10 cellular contexts compared by ENCODE assay signal in the genomic region with DNA sequence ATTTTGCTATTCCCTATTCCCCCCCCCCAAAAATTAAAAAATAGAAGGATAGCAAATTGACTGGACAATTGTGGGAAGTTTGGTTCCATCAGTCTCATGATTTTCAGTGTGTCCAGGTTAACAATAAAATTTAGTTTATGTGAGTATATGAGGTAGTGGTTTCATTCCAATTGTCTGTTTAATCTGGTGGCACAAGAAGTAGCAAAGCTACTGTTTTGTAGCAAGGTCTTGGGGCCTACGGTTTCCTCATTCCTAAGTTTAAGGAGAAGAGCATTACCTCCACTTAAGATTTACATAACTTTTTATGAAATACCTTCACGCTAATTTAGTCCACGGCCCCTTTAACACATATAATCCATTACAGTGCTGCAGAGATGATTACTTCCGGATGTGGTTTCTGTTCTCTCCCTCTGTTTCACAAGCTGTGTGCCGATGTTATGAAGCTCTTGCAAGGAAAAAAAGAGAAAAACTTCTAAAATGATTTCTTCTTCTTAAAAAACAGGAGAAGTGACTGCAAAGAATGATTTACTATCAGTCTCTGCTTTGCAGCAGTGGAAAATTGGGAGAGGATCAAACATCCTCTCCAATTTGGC. TPM values are rescaled to one million over a fixed set of nuclear protein-coding genes. Genes with fewer than 3 reads are reported as not detected.
A peak's percentile ranks its signal among the peaks of the same experiment; 100 is the strongest.
DNase-seq lines count a peak whose midpoint lies in the region; ATAC-seq, FAIRE-seq and TF ChIP-seq lines count a peak whose summit lies in the region.
"Had no signal": no experiment of that assay in that cellular context is flagged by ENCODE, and none has a peak within 500 bp of the region (broad histone marks: within the 10 kb centered on the region; RNA-seq: fewer than 3 reads in every experiment).

No MANE protein-coding gene starts in this region.

- H3K9me2 ChIP-seq in GM23338 (ENCODE audit: insufficient read depth), result no peaks in the 10 kb centered on the region

- no peaks in the 10 kb centered on the region for H3K9me3 Mint-ChIP-seq in CD4-positive, CD25-positive, alpha-beta regulatory T cell
- H3K9me3 Mint-ChIP-seq in GM23338, result no peaks in the 10 kb centered on the region
- no peaks in the 10 kb centered on the region for H3K9me3 Mint-ChIP-seq in Caco-2 (ENCODE audit: unreplicated experiment)

- intact Hi-C loops in Caco-2 (cut with micrococcal nuclease; ENCODE audit: unreplicated experiment), result no loop called here

- POLR2A ChIA-PET in Caco-2 (lab: Charles Lee), result no interaction called here

- H3K27ac Mint-ChIP-seq in CD4-positive, CD25-positive, alpha-beta regulatory T cell, result peak overlapping the region; percentile 33 to 63 (median 38)
- no peak overlapping the region for H3K27ac Mint-ChIP-seq in GM23338
- no peak overlapping the region for H3K27ac Mint-ChIP-seq in Caco-2 (ENCODE audit: unreplicated experiment)

- H4K20me1 ChIP-seq in GM23338 (replicated peaks; ENCODE audit: insufficient read depth), result no peaks in the 10 kb centered on the region

- no peak overlapping the region for H3K27ac ChIP-seq in CD4-positive, CD25-positive, alpha-beta regulatory T cell (ENCODE audit: insufficient read depth, low read length, poor library complexity, severe bottlenecking)
- H3K27ac ChIP-seq in GM23338 (ENCODE audit: low read depth), result no peak overlapping the region

- H3K27me3 ChIP-seq in CD4-positive, CD25-positive, alpha-beta regulatory T cell (ENCODE audit: control insufficient read depth, insufficient read depth, low read length), result no peaks in the 10 kb centered on the region
- H3K27me3 ChIP-seq in GM23338 (ENCODE audit: insufficient read depth) (no peaks in the 10 kb centered on the region), Caco-2 (replicated peaks; ENCODE audit: control insufficient read depth, insufficient read depth, low read length) (no peaks in the 10 kb centered on the region; the same call in 1 of the 2 replicates)

- in situ Hi-C loops in SK-MEL-5 (cut with HindIII; ENCODE audit: low pct_unique_long_range_greater_than_20kb, low sequenced_read_pairs), result no loop called here

- no peaks in the 10 kb centered on the region for H3K9me3 ChIP-seq in CD4-positive, CD25-positive, alpha-beta regulatory T cell (ENCODE audit: control insufficient read depth in 2 of 2, low read length in 2 of 2)
- H3K9me3 ChIP-seq in Caco-2, result no peaks in the 10 kb centered on the region

- CTCF ChIA-PET in Caco-2 (lab: Charles Lee), result no interaction called here

- H3K4me1 Mint-ChIP-seq in CD4-positive, CD25-positive, alpha-beta regulatory T cell, result peaks cover 14 to 29% (median 24%) of the 10 kb centered on the region in 4 donors
- H3K4me1 Mint-ChIP-seq in GM23338 (no peaks in the 10 kb centered on the region), Caco-2 (ENCODE audit: low read depth, unreplicated experiment) (no peaks in the 10 kb centered on the region)

- peak overlapping the region; percentile 73 for H3K4me3 ChIP-seq in CD4-positive, CD25-positive, alpha-beta regulatory T cell (ENCODE audit: low read depth, low read length)
- H3K4me3 ChIP-seq in GM23338, result no peak overlapping the region
- H3K4me3 ChIP-seq in Caco-2 (ENCODE audit: low read depth, low read length), result no peak overlapping the region

- no peaks in the 10 kb centered on the region for H3F3A ChIP-seq in GM23338 (replicated peaks; ENCODE audit: low read depth)

- H3K4me2 ChIP-seq in GM23338, result no peak overlapping the region

- H2AFZ ChIP-seq in GM23338, result peak overlapping the region; percentile 34; the same call in 1 of the 2 replicates

- DNase-seq in CD4-positive, CD25-positive, alpha-beta regulatory T cell, result peak in 2 of 3 donors; percentile 57 to 78
- DNase-seq in GM23338 (ENCODE audit: low spot score) (no peak), SK-MEL-5 (ENCODE audit: low read depth, low spot score) (peak; percentile 22), iris pigment epithelial cell (ENCODE audit: low read depth) (peak; percentile 81), HPDE6-E6E7 (ENCODE audit: extremely low spot score) (no peak), GM19239 (ENCODE audit: insufficient read length, low spot score) (no peak), Caco-2 (no peak)

- TF ChIP-seq CTCF in GM23338 (conservative IDR thresholded peaks at IDR 0.05; ENCODE audit: low read depth in 2 of 2), result no peak
- no peak for TF ChIP-seq CTCF in Caco-2 (IDR thresholded peaks at IDR 0.05; ENCODE audit: insufficient read depth in 1 of 2, low read depth in 1 of 2, low read length in 1 of 2, severe bottlenecking in 1 of 2, unreplicated experiment in 1 of 2)

- H3K27me3 Mint-ChIP-seq in CD4-positive, CD25-positive, alpha-beta regulatory T cell, result peaks cover 7% of the 10 kb centered on the region
- H3K27me3 Mint-ChIP-seq in GM23338 (ENCODE audit: insufficient read depth, low read depth, poor library complexity) (no peaks in the 10 kb centered on the region), Caco-2 (ENCODE audit: insufficient read depth, unreplicated experiment) (peaks cover 19% of the 10 kb centered on the region)

- no peak for FAIRE-seq in GM19239 (lab: Jason Lieb, UNC)

- H3K36me3 ChIP-seq in CD4-positive, CD25-positive, alpha-beta regulatory T cell (ENCODE audit: control insufficient read depth, insufficient read depth, low read length), result no peaks in the 10 kb centered on the region
- H3K36me3 ChIP-seq in GM23338 (ENCODE audit: insufficient read depth) (no peaks in the 10 kb centered on the region), Caco-2 (ENCODE audit: control insufficient read depth, insufficient read depth, low read length) (no peaks in the 10 kb centered on the region)

- H3K36me3 Mint-ChIP-seq in CD4-positive, CD25-positive, alpha-beta regulatory T cell, result no peaks in the 10 kb centered on the region
- H3K36me3 Mint-ChIP-seq in GM23338 (ENCODE audit: low read depth) (no peaks in the 10 kb centered on the region), Caco-2 (ENCODE audit: insufficient read depth, unreplicated experiment) (no peaks in the 10 kb centered on the region)

- peak; percentile 81 to 84 for ATAC-seq in CD4-positive, CD25-positive, alpha-beta regulatory T cell (ENCODE audit: low read depth in 2 of 2)
- ATAC-seq in GM23338, result no peak
- ATAC-seq in GM21529 (IDR thresholded peaks at IDR 0.05; ENCODE audit: unreplicated experiment), result no peak

- peaks cover 15% of the 10 kb centered on the region for H3K4me1 ChIP-seq in CD4-positive, CD25-positive, alpha-beta regulatory T cell (ENCODE audit: control insufficient read depth, insufficient read depth, low read length, poor library complexity, severe bottlenecking)
- no peaks in the 10 kb centered on the region for H3K4me1 ChIP-seq in GM23338 (ENCODE audit: insufficient read depth)
- no peaks in the 10 kb centered on the region for H3K4me1 ChIP-seq in Caco-2

- H3K79me2 ChIP-seq in GM23338 (replicated peaks; ENCODE audit: insufficient read depth), result no peaks in the 10 kb centered on the region

- H3K4me3 Mint-ChIP-seq in CD4-positive, CD25-positive, alpha-beta regulatory T cell, result peak overlapping the region; percentile 7 to 84 (median 76)
- H3K4me3 Mint-ChIP-seq in GM23338 (no peak overlapping the region), Caco-2 (ENCODE audit: unreplicated experiment) (no peak overlapping the region)

- BruUV-seq in Caco-2 (replicated peaks; lab: Mats Ljungman, UMichigan), result no TSS peak

TF ChIP-seq in GM23338, 12 proteins besides CTCF, POLR2A, EP300 and RAD21 (continues in another document):
- TF ChIP-seq EZH2phosphoT487 (IDR thresholded peaks at IDR 0.05; ENCODE audit: unreplicated experiment), result no peak

RNA-seq across cellular contexts. Expression of gene NPVF, which starts 32.7 kb away (rescaled TPM):
- total RNA-seq in CD4-positive, CD25-positive, alpha-beta regulatory T cell, result not detected
- polyA plus RNA-seq in CD4-positive, CD25-positive, alpha-beta regulatory T cell, result not detected
- not detected in 2 replicates for total RNA-seq in GM23338 (2014; rRNA removed; shearing (Covaris generic))
- polyA plus RNA-seq in GM23338 (2016; fragmentation: Nextera tagmentation; extraction: Ambion mirVana), result not detected in 2 replicates
- not detected in 2 replicates for total RNA-seq in SK-MEL-5 (2014; rRNA removed; shearing (Covaris generic))
- polyA plus RNA-seq in SK-MEL-5 (2015; cell fraction: cytosol; rRNA removed), result not detected in 2 replicates
- polyA plus RNA-seq in SK-MEL-5 (2015; cell fraction: nucleus; rRNA removed), result not detected in 2 replicates
- not detected in 2 replicates for total RNA-seq in Caco-2 (2022)
- total RNA-seq: activated CD8-positive, alpha-beta memory T cell treated with anti-CD3 and anti-CD28 coated beads for 36 hours had no signal
- polyA plus RNA-seq: neural cell had no signal

Comparison
In these comparisons a context has a peak if more than half of its experiments do, and no peak if none do; other contexts are left out.
1. ATAC-seq: peak in CD4-positive, CD25-positive, alpha-beta regulatory T cell (2 of 2); none in GM23338 (single experiment) and GM21529 (single experiment).
2. DNase-seq: peak in CD4-positive, CD25-positive, alpha-beta regulatory T cell (2 of 3), SK-MEL-5 (single experiment) and iris pigment epithelial cell (single experiment); none in GM23338 (single experiment), HPDE6-E6E7 (single experiment), GM19239 (single experiment) and Caco-2 (0 of 2).
3. H3K27ac Mint-ChIP-seq: peak in CD4-positive, CD25-positive, alpha-beta regulatory T cell (3 of 3); none in GM23338 (single experiment) and Caco-2 (single experiment).
4. H3K4me3 Mint-ChIP-seq: peak in CD4-positive, CD25-positive, alpha-beta regulatory T cell (4 of 4); none in GM23338 (single experiment) and Caco-2 (single experiment).